Comparison of ENCODE assay signal across 8 cellular contexts in genomic region chr16:2129251-2129650, GRCh38. TPM values are rescaled to one million over a fixed set of nuclear protein-coding genes. Genes with fewer than 3 reads are reported as not detected.
DNase-seq lines count a peak whose midpoint lies in the region; ATAC-seq and TF ChIP-seq lines count a peak whose summit lies in the region.
"Not testable (repeated sequence)": the region's sequence is repeated elsewhere in the genome, so short reads cannot be mapped to it uniquely, and the experiment has no call there.
"Had no signal": no experiment of that assay in that cellular context is flagged by ENCODE, and none has a peak within 500 bp of the region (broad histone marks: within the 10 kb centered on the region; RNA-seq: fewer than 3 reads in every experiment).

No MANE protein-coding gene starts in this region.

- H3K27me3 Mint-ChIP-seq in Calu3 (ENCODE audit: unreplicated experiment); activated CD4-positive, alpha-beta T cell treated with anti-CD3 and anti-CD28 coated beads for 36 hours: not testable (repeated sequence)

- CTCF ChIA-PET in Calu3 (lab: Charles Lee) = interaction anchor here (0.9 kb wide), 1 partner anchor 11 kb away, joined by 3 read pairs; no protein-coding TSS in a partner anchor
- CTCF ChIA-PET in OCI-LY7 (lab: Charles Lee; ENCODE audit: unreplicated experiment); activated CD4-positive, alpha-beta T cell treated with anti-CD3 and anti-CD28 coated beads for 36 hours (lab: Charles Lee): not testable (repeated sequence)

- H3K4me2 ChIP-seq in OCI-LY7 (ENCODE audit: low read length) = peak overlapping the region; percentile 93

- DNase-seq in Calu3; OCI-LY7 (ENCODE audit: low spot score); activated CD4-positive, alpha-beta T cell treated with anti-CD3 and anti-CD28 coated beads for 36 hours: not testable (repeated sequence)
- DNase-seq in choroid plexus epithelial cell (ENCODE audit: low read depth) (peak; percentile 60), foreskin fibroblast (peak; percentile 77 to 89)

- H3K4me3 ChIP-seq in OCI-LY7 (ENCODE audit: low read depth, low read length, poor library complexity, severe bottlenecking) = peak overlapping the region; percentile 68
- not testable (repeated sequence) for H3K4me3 ChIP-seq in choroid plexus epithelial cell (ENCODE audit: low read depth, low read length); foreskin fibroblast (ENCODE audit: low read depth in 1 of 2, low read length in 2 of 2); rectal smooth muscle tissue (ENCODE audit: low read length)

- not testable (repeated sequence) for H2AFZ ChIP-seq in OCI-LY7 (ENCODE audit: low read length)

- H3K9me3 Mint-ChIP-seq in Calu3 (ENCODE audit: low read depth, unreplicated experiment); activated CD4-positive, alpha-beta T cell treated with anti-CD3 and anti-CD28 coated beads for 36 hours (ENCODE audit: low read depth): not testable (repeated sequence)

- TF ChIP-seq CTCF in Calu3 (IDR thresholded peaks at IDR 0.05; ENCODE audit: unreplicated experiment); OCI-LY7 (conservative IDR thresholded peaks at IDR 0.05; ENCODE audit: low read length); choroid plexus epithelial cell (conservative IDR thresholded peaks at IDR 0.05; ENCODE audit: low read depth, low read length); foreskin fibroblast (IDR thresholded peaks at IDR 0.05; ENCODE audit: low read depth, low read length): not testable (repeated sequence)

- not testable (repeated sequence) for H3K36me3 Mint-ChIP-seq in Calu3 (ENCODE audit: insufficient read depth, unreplicated experiment); activated CD4-positive, alpha-beta T cell treated with anti-CD3 and anti-CD28 coated beads for 36 hours (ENCODE audit: low read depth)

- not testable (repeated sequence) for ATAC-seq in activated CD4-positive, alpha-beta T cell treated with anti-CD3 and anti-CD28 coated beads for 36 hours

- not testable (repeated sequence) for H3K9me2 ChIP-seq in OCI-LY7 (ENCODE audit: insufficient read depth, low read length)

- not testable (repeated sequence) for BruUV-seq in Calu3 (replicated peaks; lab: Mats Ljungman, UMichigan); OCI-LY7 (replicated peaks; lab: Mats Ljungman, UMichigan)

- peak overlapping the region; percentile 77 for H3K27ac Mint-ChIP-seq in Calu3 (ENCODE audit: unreplicated experiment)
- not testable (repeated sequence) for H3K27ac Mint-ChIP-seq in activated CD4-positive, alpha-beta T cell treated with anti-CD3 and anti-CD28 coated beads for 36 hours

- H3K27me3 ChIP-seq in rectal smooth muscle tissue (ENCODE audit: control insufficient read depth, insufficient read depth, low read length) = not testable (repeated sequence)

- not testable (repeated sequence) for H4K20me1 ChIP-seq in OCI-LY7 (ENCODE audit: insufficient read depth, low read length)

- H3K9ac ChIP-seq in rectal smooth muscle tissue (ENCODE audit: low read length) = not testable (repeated sequence)

- intact Hi-C loops in Calu3 (cut with micrococcal nuclease; ENCODE audit: unreplicated experiment); activated CD4-positive, alpha-beta T cell treated with anti-CD3 and anti-CD28 coated beads for 36 hours (cut with DNase I, micrococcal nuclease): not testable (repeated sequence)
- intact Hi-C loops in OCI-LY7 (cut with micrococcal nuclease; ENCODE audit: unreplicated experiment) = loop anchor here (2.0 kb wide), 1 partner anchor 20 kb away; the partner anchor contains the start of gene RAB26

- H3K4me3 Mint-ChIP-seq in Calu3 (ENCODE audit: low read depth, unreplicated experiment) = peak overlapping the region; percentile 74
- peak overlapping the region; percentile 65 for H3K4me3 Mint-ChIP-seq in activated CD4-positive, alpha-beta T cell treated with anti-CD3 and anti-CD28 coated beads for 36 hours

- not testable (repeated sequence) for H3K4me1 Mint-ChIP-seq in Calu3 (ENCODE audit: low read depth, unreplicated experiment)
- H3K4me1 Mint-ChIP-seq in activated CD4-positive, alpha-beta T cell treated with anti-CD3 and anti-CD28 coated beads for 36 hours = peaks cover 19% of the 10 kb centered on the region

- not testable (repeated sequence) for H3K9me3 ChIP-seq in KOPT-K1 (ENCODE audit: insufficient read depth, low read length, poor library complexity, severe bottlenecking); OCI-LY7 (ENCODE audit: low read length)

- H3K27ac ChIP-seq in KOPT-K1 (ENCODE audit: low read depth, low read length, poor library complexity, severe bottlenecking) (peak overlapping the region; percentile 70), OCI-LY7 (ENCODE audit: low read depth, low read length, poor library complexity, severe bottlenecking) (peak overlapping the region; percentile 95), rectal smooth muscle tissue (ENCODE audit: low read depth, low read length) (peak overlapping the region; percentile 51)

- POLR2A ChIA-PET in OCI-LY7 (lab: Charles Lee); activated CD4-positive, alpha-beta T cell treated with anti-CD3 and anti-CD28 coated beads for 36 hours (lab: Charles Lee): not testable (repeated sequence)

- H3K4me1 ChIP-seq in OCI-LY7 (ENCODE audit: insufficient read depth, low read length, poor library complexity, severe bottlenecking) (peaks cover 12% of the 10 kb centered on the region), rectal smooth muscle tissue (ENCODE audit: control insufficient read depth, insufficient read depth, low read length) (peaks cover 21% of the 10 kb centered on the region)

- not testable (repeated sequence) for H3K36me3 ChIP-seq in KOPT-K1 (ENCODE audit: insufficient read depth, low read length); OCI-LY7 (ENCODE audit: insufficient read depth, low read length); rectal smooth muscle tissue (ENCODE audit: control insufficient read depth, insufficient read depth, low read length)

- H3K79me2 ChIP-seq in OCI-LY7 (ENCODE audit: insufficient read depth, low read depth, low read length) = not testable (repeated sequence)

RNA-seq across cellular contexts. Expression of gene PKD1, which starts 6.4 kb away (rescaled TPM):
- total RNA-seq in Calu3 (2022) (82.0 and 86.0 TPM in 2 replicates), OCI-LY7 (2022) (112 and 129 TPM in 2 replicates)
- 76.5 and 87.4 TPM in 2 replicates for total RNA-seq in OCI-LY7 (2014; rRNA removed; shearing (Covaris generic))
- 10 to 100 TPM; 64.3 to 71.2 TPM for total RNA-seq in activated CD4-positive, alpha-beta T cell treated with anti-CD3 and anti-CD28 coated beads for 36 hours

RNA-seq across cellular contexts. Expression of gene RAB26, which starts 19.2 kb away (rescaled TPM):
- 10.8 and 12.3 TPM in 2 replicates for total RNA-seq in Calu3 (2022)
- total RNA-seq in OCI-LY7 (2014; rRNA removed; shearing (Covaris generic)) = 3.1 and 5.0 TPM in 2 replicates
- 7.9 and 9.5 TPM in 2 replicates for total RNA-seq in OCI-LY7 (2022)
- under 1 TPM in 1 of 2 experiments, not detected in 1; 0.21 TPM for total RNA-seq in activated CD4-positive, alpha-beta T cell treated with anti-CD3 and anti-CD28 coated beads for 36 hours
- total RNA-seq: mononuclear cell had no signal

RNA-seq across cellular contexts. Expression of gene TRAF7, which starts 26.3 kb away (rescaled TPM):
- total RNA-seq in Calu3 (2022) (118 and 127 TPM in 2 replicates), OCI-LY7 (2022) (82.3 and 103 TPM in 2 replicates)
- 50.1 and 53.6 TPM in 2 replicates for total RNA-seq in OCI-LY7 (2014; rRNA removed; shearing (Covaris generic))
- 10 to 100 TPM; 70.7 to 93.7 TPM for total RNA-seq in activated CD4-positive, alpha-beta T cell treated with anti-CD3 and anti-CD28 coated beads for 36 hours
